16 cellular contexts compared by ENCODE assay signal in genomic region chr1:223312705-223313414, GRCh38. TPM values are rescaled to one million over a fixed set of nuclear protein-coding genes. Genes with fewer than 3 reads are reported as not detected.
"Had no signal": no experiment of that assay in that cellular context is flagged by ENCODE, and none has a peak within 500 bp of the region (broad histone marks: within the 10 kb centered on the region; RNA-seq: fewer than 3 reads in every experiment).

No MANE protein-coding gene starts in this region.

- H3K9me3 Mint-ChIP-seq: activated CD4-positive, alpha-beta memory T cell treated with anti-CD3 and anti-CD28 coated beads for 36 hours; activated T-cell treated with anti-CD3 and anti-CD28 coated beads, Interleukin-2, amount 50 U/mL, for 24 hours; effector memory CD8-positive, alpha-beta T cell; natural killer cell treated with Interleukin-12 subunit alpha and Interleukin-12 subunit beta and Interleukin-15 and Interleukin-18, amount 100 ng/mL, for 72 hours; T-helper 2 cell treated with Interferon-gamma antibody and Interleukin-4, amounts not matched to agents 5 μg/mL and 100 μg/mL, for 36 hours had no signal

- DNase-seq: activated CD4-positive, alpha-beta memory T cell treated with anti-CD3 and anti-CD28 coated beads for 36 hours; activated naive CD4-positive, alpha-beta T cell treated with anti-CD3 and anti-CD28 coated beads, Interleukin-2, amount 50 U/mL, for 16 hours; activated T-cell treated with anti-CD3 and anti-CD28 coated beads, Interleukin-2, amount 50 U/mL, for 24 hours; effector memory CD8-positive, alpha-beta T cell; foreskin melanocyte; pancreas; stimulated activated CD4-positive, alpha-beta T cell treated with anti-CD3 and anti-CD28 coated beads, Interleukin-12 subunit alpha, Interleukin-12 subunit beta, amount 100 ng/mL, for 4 hours; stimulated activated CD4-positive, alpha-beta T cell treated with anti-CD3 and anti-CD28 coated beads, Interleukin-1b, Interleukin-23, amount 100 ng/mL, for 48 hours; stimulated activated CD8-positive, alpha-beta memory T cell treated with anti-CD3 and anti-CD28 coated beads, Interleukin-4, amount 100 ng/mL, for 48 hours; stimulated activated naive CD4-positive, alpha-beta T cell treated with Interleukin-2 at 50 U/mL for 16 hours; thyroid gland had no signal

- H3K4me1 Mint-ChIP-seq: mesothelial cell of epicardium had no signal

- H3K27me3 Mint-ChIP-seq: activated CD4-positive, alpha-beta memory T cell treated with anti-CD3 and anti-CD28 coated beads for 36 hours; activated T-cell treated with anti-CD3 and anti-CD28 coated beads, Interleukin-2, amount 50 U/mL, for 24 hours had no signal

- ATAC-seq: effector memory CD8-positive, alpha-beta T cell; natural killer cell treated with Interleukin-12 subunit alpha and Interleukin-12 subunit beta and Interleukin-15 and Interleukin-18, amount 100 ng/mL, for 72 hours had no signal

- H3K4me3 Mint-ChIP-seq: activated CD4-positive, alpha-beta memory T cell treated with anti-CD3 and anti-CD28 coated beads for 36 hours; activated T-cell treated with anti-CD3 and anti-CD28 coated beads, Interleukin-2, amount 50 U/mL, for 24 hours; effector memory CD8-positive, alpha-beta T cell; mesothelial cell of epicardium; natural killer cell treated with Interleukin-12 subunit alpha and Interleukin-12 subunit beta and Interleukin-15 and Interleukin-18, amount 100 ng/mL, for 72 hours; T-helper 2 cell treated with Interferon-gamma antibody and Interleukin-4, amounts not matched to agents 5 μg/mL and 100 μg/mL, for 36 hours had no signal

- H3K27ac ChIP-seq: adrenal gland, neutrophil, pancreas, thyroid gland had no signal

- H3K4me1 ChIP-seq: adrenal gland, thyroid gland had no signal

- H3K36me3 Mint-ChIP-seq: activated CD4-positive, alpha-beta memory T cell treated with anti-CD3 and anti-CD28 coated beads for 36 hours; mesothelial cell of epicardium; natural killer cell treated with Interleukin-12 subunit alpha and Interleukin-12 subunit beta and Interleukin-15 and Interleukin-18, amount 100 ng/mL, for 72 hours had no signal

- H3K27ac Mint-ChIP-seq: activated CD4-positive, alpha-beta memory T cell treated with anti-CD3 and anti-CD28 coated beads for 36 hours; activated T-cell treated with anti-CD3 and anti-CD28 coated beads, Interleukin-2, amount 50 U/mL, for 24 hours; effector memory CD8-positive, alpha-beta T cell; mesothelial cell of epicardium; natural killer cell treated with Interleukin-12 subunit alpha and Interleukin-12 subunit beta and Interleukin-15 and Interleukin-18, amount 100 ng/mL, for 72 hours; T-helper 2 cell treated with Interferon-gamma antibody and Interleukin-4, amounts not matched to agents 5 μg/mL and 100 μg/mL, for 36 hours had no signal

- H3K27me3 ChIP-seq: adrenal gland, neutrophil, pancreas, thyroid gland had no signal

RNA-seq across cellular contexts. Expression of gene SUSD4, which starts 51.1 kb away (rescaled TPM):
- total RNA-seq: natural killer cell treated with Interleukin-12 subunit alpha and Interleukin-12 subunit beta and Interleukin-15 and Interleukin-18, amount 100 ng/mL, for 72 hours had no signal
